Comparison of ENCODE assay signal across 32 cellular contexts in the genomic region with DNA sequence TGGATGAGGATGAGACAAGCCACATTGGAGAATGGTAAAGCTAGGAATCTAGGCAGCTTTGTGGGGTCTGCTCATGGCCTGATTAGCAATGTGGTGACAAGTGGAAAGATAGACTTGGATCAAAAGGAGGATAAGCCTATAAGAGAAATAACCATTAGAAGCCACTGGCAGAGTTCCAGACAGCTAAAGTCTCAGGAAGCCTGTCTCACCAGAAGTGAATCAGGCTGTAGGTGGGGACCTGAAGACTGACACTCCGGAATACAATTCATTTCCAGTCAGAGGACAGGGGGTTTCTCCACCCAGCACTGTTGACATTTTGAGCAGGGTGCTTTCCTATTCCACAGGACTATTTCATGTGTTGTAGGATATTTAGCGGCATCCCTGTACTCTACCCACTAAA.
A peak's percentile ranks its signal among the peaks of the same experiment; 100 is the strongest.
DNase-seq lines count a peak whose midpoint lies in the region; ATAC-seq, FAIRE-seq and TF ChIP-seq lines count a peak whose summit lies in the region.
"Had no signal": no experiment of that assay in that cellular context is flagged by ENCODE, and none has a peak within 500 bp of the region (broad histone marks: within the 10 kb centered on the region; RNA-seq: fewer than 3 reads in every experiment).

No MANE protein-coding gene starts in this region.

- no peak for TF ChIP-seq CTCF in astrocyte (IDR thresholded peaks at IDR 0.05; ENCODE audit: insufficient read depth, low read depth, low read length)
- no peak for TF ChIP-seq CTCF in CD14-positive monocyte (IDR thresholded peaks at IDR 0.05)

- H3K4me1 Mint-ChIP-seq in astrocyte (ENCODE audit: low read depth, unreplicated experiment) (peaks cover 19% of the 10 kb centered on the region), CD14-positive monocyte (no peaks in the 10 kb centered on the region)
- no peaks in the 10 kb centered on the region for H3K4me1 Mint-ChIP-seq in activated T-helper 2 cell treated with anti-CD3 and anti-CD28 coated beads, Interferon-gamma antibody, Interleukin-2, Interleukin-4, amounts not matched to agents 10 μg/mL and 5 μg/mL and 100 μg/mL, durations not matched to agents 14 hours and 24 hours and 36 hours (ENCODE audit: low read depth)
- H3K4me1 Mint-ChIP-seq: activated T-helper 17 cell treated with anti-CD3 and anti-CD28 coated beads, Interleukin-2, amount 50 U/mL, for 72 hours; T-helper 17 cell had no signal

- H3K36me3 Mint-ChIP-seq in astrocyte (ENCODE audit: low read depth, unreplicated experiment) (peaks cover 3% of the 10 kb centered on the region), CD14-positive monocyte (no peaks in the 10 kb centered on the region)
- no peaks in the 10 kb centered on the region for H3K36me3 Mint-ChIP-seq in activated T-helper 2 cell treated with anti-CD3 and anti-CD28 coated beads, Interferon-gamma antibody, Interleukin-2, Interleukin-4, amounts not matched to agents 10 μg/mL and 5 μg/mL and 100 μg/mL, durations not matched to agents 14 hours and 24 hours and 36 hours (ENCODE audit: low read depth)
- H3K36me3 Mint-ChIP-seq: activated naive CD4-positive, alpha-beta T cell treated with anti-CD3 and anti-CD28 coated beads, Interleukin-2, amount 50 U/mL, for 72 hours had no signal

- no peak overlapping the region for H3K27ac ChIP-seq in astrocyte (ENCODE audit: low read depth, low read length)
- H3K27ac ChIP-seq: hepatocyte, ovary, skin epidermis, transverse colon had no signal

- no peak for ATAC-seq in HG03442 (IDR thresholded peaks at IDR 0.05; ENCODE audit: unreplicated experiment)
- ATAC-seq: activated naive CD4-positive, alpha-beta T cell treated with anti-CD3 and anti-CD28 coated beads, Interleukin-2, amount 50 U/mL, for 72 hours; activated T-helper 17 cell treated with anti-CD3 and anti-CD28 coated beads, Interleukin-2, amount 50 U/mL, for 72 hours; effector memory CD8-positive, alpha-beta T cell; GM23338; left cardiac atrium; SK-N-SH treated with all-trans-retinoic acid at 6 μM for 48 hours; stimulated activated memory B cell treated with anti-CD40 and anti-IgM and Interleukin-4, amounts not matched to agents 10 μg/mL and 1 μg/mL and 100 μg/mL, for 72 hours; T-helper 17 cell had no signal

- H3K4me3 Mint-ChIP-seq in astrocyte (ENCODE audit: unreplicated experiment) (no peak overlapping the region), CD14-positive monocyte (no peak overlapping the region)
- no peak overlapping the region for H3K4me3 Mint-ChIP-seq in activated T-helper 2 cell treated with anti-CD3 and anti-CD28 coated beads, Interferon-gamma antibody, Interleukin-2, Interleukin-4, amounts not matched to agents 10 μg/mL and 5 μg/mL and 100 μg/mL, durations not matched to agents 14 hours and 24 hours and 36 hours (ENCODE audit: low read depth)
- H3K4me3 Mint-ChIP-seq: activated T-helper 17 cell treated with anti-CD3 and anti-CD28 coated beads, Interleukin-2, amount 50 U/mL, for 72 hours; effector memory CD8-positive, alpha-beta T cell; GM23338; memory B cell; stimulated activated memory B cell treated with anti-CD40 and anti-IgM and Interleukin-4, amounts not matched to agents 10 μg/mL and 1 μg/mL and 100 μg/mL, for 72 hours; T-helper 17 cell had no signal

- peaks cover 3% of the 10 kb centered on the region for H3K79me2 ChIP-seq in astrocyte (ENCODE audit: insufficient read depth, low read length)

- no peak overlapping the region for H3K9ac ChIP-seq in astrocyte (ENCODE audit: low read length)

- H3K4me3 ChIP-seq in astrocyte (ENCODE audit: insufficient read depth, low read depth, low read length) = no peak overlapping the region
- H3K4me3 ChIP-seq: GM23338, hepatocyte, ovary, skin epidermis, transverse colon had no signal

- no peaks in the 10 kb centered on the region for H3K9me3 ChIP-seq in astrocyte (ENCODE audit: insufficient read depth, low read depth, low read length)
- H3K9me3 ChIP-seq: ovary, transverse colon had no signal

- H3K4me1 ChIP-seq in astrocyte (ENCODE audit: insufficient read depth, low read length) = peaks cover 6% of the 10 kb centered on the region
- H3K4me1 ChIP-seq: transverse colon had no signal

- DNase-seq in ELR (ENCODE audit: low read depth) = peak; percentile 23
- peak; percentile 11 for DNase-seq in NCI-H69 (lab: John Stamatoyannopoulos, UW)
- DNase-seq in astrocyte (ENCODE audit: low read depth) = peak; percentile 29
- peak; percentile 56 for DNase-seq in iris pigment epithelial cell (ENCODE audit: low read depth)
- no peak for DNase-seq in CD14-positive monocyte (ENCODE audit: low spot score)
- DNase-seq in activated T-helper 2 cell treated with anti-CD3 and anti-CD28 coated beads, Interferon-gamma antibody, Interleukin-2, Interleukin-4, amounts not matched to agents 10 μg/mL and 5 μg/mL and 100 μg/mL, durations not matched to agents 14 hours and 24 hours and 36 hours (ENCODE audit: low spot score) = no peak
- DNase-seq: activated CD4-positive, alpha-beta T cell treated with anti-CD3 and anti-CD28 coated beads for 4 hours; amygdala; C1 segment of cervical spinal cord; COR-L47; cortex of kidney; DND-41; effector memory CD8-positive, alpha-beta T cell; foreskin melanocyte; left cardiac atrium; NCI-H1048; NCI-H1694; NCI-H2171; NCI-H510A; NK-92 treated with Interleukin-12 subunit alpha and Interleukin-12 subunit beta, amount 100 ng/mL, for 24 hours; ovary; T-helper 17 cell; transverse colon had no signal

- H3K27ac Mint-ChIP-seq in astrocyte (ENCODE audit: unreplicated experiment) = no peak overlapping the region
- no peak overlapping the region for H3K27ac Mint-ChIP-seq in CD14-positive monocyte
- H3K27ac Mint-ChIP-seq in activated T-helper 2 cell treated with anti-CD3 and anti-CD28 coated beads, Interferon-gamma antibody, Interleukin-2, Interleukin-4, amounts not matched to agents 10 μg/mL and 5 μg/mL and 100 μg/mL, durations not matched to agents 14 hours and 24 hours and 36 hours = no peak overlapping the region
- H3K27ac Mint-ChIP-seq: activated naive CD4-positive, alpha-beta T cell treated with anti-CD3 and anti-CD28 coated beads, Interleukin-2, amount 50 U/mL, for 72 hours; activated T-helper 17 cell treated with anti-CD3 and anti-CD28 coated beads, Interleukin-2, amount 50 U/mL, for 72 hours; effector memory CD8-positive, alpha-beta T cell; GM23338; memory B cell; stimulated activated memory B cell treated with anti-CD40 and anti-IgM and Interleukin-4, amounts not matched to agents 10 μg/mL and 1 μg/mL and 100 μg/mL, for 72 hours; T-helper 17 cell had no signal

- no peak overlapping the region for H3K4me2 ChIP-seq in astrocyte (ENCODE audit: low read length)
- H3K4me2 ChIP-seq: GM23338, hepatocyte had no signal

- no peaks in the 10 kb centered on the region for H3K27me3 ChIP-seq in astrocyte (ENCODE audit: insufficient read depth, low read length)
- H3K27me3 ChIP-seq: hepatocyte, ovary, transverse colon had no signal

- H3K27me3 Mint-ChIP-seq in astrocyte (ENCODE audit: low read depth, unreplicated experiment) (no peaks in the 10 kb centered on the region), CD14-positive monocyte (ENCODE audit: low read depth in 3 of 3) (no peaks in the 10 kb centered on the region)
- no peaks in the 10 kb centered on the region for H3K27me3 Mint-ChIP-seq in activated T-helper 2 cell treated with anti-CD3 and anti-CD28 coated beads, Interferon-gamma antibody, Interleukin-2, Interleukin-4, amounts not matched to agents 10 μg/mL and 5 μg/mL and 100 μg/mL, durations not matched to agents 14 hours and 24 hours and 36 hours (ENCODE audit: low read depth)
- H3K27me3 Mint-ChIP-seq: activated T-helper 17 cell treated with anti-CD3 and anti-CD28 coated beads, Interleukin-2, amount 50 U/mL, for 72 hours; effector memory CD8-positive, alpha-beta T cell; memory B cell; stimulated activated memory B cell treated with anti-CD40 and anti-IgM and Interleukin-4, amounts not matched to agents 10 μg/mL and 1 μg/mL and 100 μg/mL, for 72 hours; T-helper 17 cell had no signal

- H3K9me3 Mint-ChIP-seq in astrocyte (ENCODE audit: unreplicated experiment) (no peaks in the 10 kb centered on the region), CD14-positive monocyte (peaks cover 0 to 12% (median 7%) of the 10 kb centered on the region in 7 donors)
- H3K9me3 Mint-ChIP-seq in activated T-helper 2 cell treated with anti-CD3 and anti-CD28 coated beads, Interferon-gamma antibody, Interleukin-2, Interleukin-4, amounts not matched to agents 10 μg/mL and 5 μg/mL and 100 μg/mL, durations not matched to agents 14 hours and 24 hours and 36 hours = peaks cover 10% of the 10 kb centered on the region
- H3K9me3 Mint-ChIP-seq: GM23338; stimulated activated memory B cell treated with anti-CD40 and anti-IgM and Interleukin-4, amounts not matched to agents 10 μg/mL and 1 μg/mL and 100 μg/mL, for 72 hours had no signal

- no peaks in the 10 kb centered on the region for H3K36me3 ChIP-seq in astrocyte (ENCODE audit: insufficient read depth, low read length)
- H3K36me3 ChIP-seq: ovary, transverse colon had no signal

- H4K20me1 ChIP-seq in astrocyte (ENCODE audit: insufficient read depth, low read length) = peaks cover 9% of the 10 kb centered on the region

- FAIRE-seq in astrocyte (lab: Jason Lieb, UNC) = no peak

- intact Hi-C loops in CD14-positive monocyte (cut with micrococcal nuclease) = no loop called here
- intact Hi-C loops in activated T-helper 2 cell treated with anti-CD3 and anti-CD28 coated beads, Interferon-gamma antibody, Interleukin-2, Interleukin-4, amounts not matched to agents 10 μg/mL and 5 μg/mL and 100 μg/mL, durations not matched to agents 14 hours and 24 hours and 36 hours (cut with micrococcal nuclease) = no loop called here

- H2AFZ ChIP-seq in astrocyte (ENCODE audit: low read depth, low read length) = no peak overlapping the region
- H2AFZ ChIP-seq: GM23338, hepatocyte had no signal

Comparison
In these comparisons a context has a peak if more than half of its experiments do, and no peak if none do; other contexts are left out.
1. DNase-seq: peak in ELR (single experiment), NCI-H69 (single experiment), astrocyte (single experiment) and iris pigment epithelial cell (single experiment); none in CD14-positive monocyte (single experiment) and activated T-helper 2 cell treated with anti-CD3 and anti-CD28 coated beads, Interferon-gamma antibody, Interleukin-2, Interleukin-4, amounts not matched to agents 10 μg/mL and 5 μg/mL and 100 μg/mL, durations not matched to agents 14 hours and 24 hours and 36 hours (single experiment).